Comparison of ENCODE assay signal across 8 cellular contexts in genomic region chr15:49438970-49439631, GRCh38. TPM values are rescaled to one million over a fixed set of nuclear protein-coding genes. Genes with fewer than 3 reads are reported as not detected.
DNase-seq lines count a peak whose midpoint lies in the region; ATAC-seq and TF ChIP-seq lines count a peak whose summit lies in the region.

No MANE protein-coding gene starts in this region.

- no peaks in the 10 kb centered on the region for H3K9me3 Mint-ChIP-seq in WTC11
- no peaks in the 10 kb centered on the region for H3K9me3 Mint-ChIP-seq in naive thymus-derived CD4-positive, alpha-beta T cell

- POLR2A ChIA-PET in WTC11 (lab: Charles Lee), result no interaction called here
- POLR2A ChIA-PET in naive thymus-derived CD4-positive, alpha-beta T cell (lab: Charles Lee), result no interaction called here

- H3K4me1 Mint-ChIP-seq in WTC11, result peaks cover 14% of the 10 kb centered on the region
- peaks cover 0 to 9% (median 0%) of the 10 kb centered on the region in 7 donors for H3K4me1 Mint-ChIP-seq in naive thymus-derived CD4-positive, alpha-beta T cell

- no peak for DNase-seq in WTC11 (ENCODE audit: low spot score)
- DNase-seq in naive thymus-derived CD4-positive, alpha-beta T cell, result no peak
- no peak for DNase-seq in DMS53 treated with DMSO at 0.1 percent for 48 hours (lab: John Stamatoyannopoulos, UW; ENCODE audit: unreplicated experiment)
- no peak for DNase-seq in activated CD4-positive, alpha-beta T cell treated with anti-CD3 and anti-CD28 coated beads for 1 hour
- DNase-seq in NK-92 (lab: John Stamatoyannopoulos, UW; ENCODE audit: unreplicated experiment), result no peak
- DNase-seq in psoas muscle, result no peak

- H3K4me3 Mint-ChIP-seq in WTC11, result no peak overlapping the region
- H3K4me3 Mint-ChIP-seq in naive thymus-derived CD4-positive, alpha-beta T cell, result no peak overlapping the region

- whole genome bisulfite sequencing in psoas muscle, 3 donors, result 53 to 59% (median 56%) methylated on average over 6 of the region's 6 CpGs

- H3K36me3 ChIP-seq in naive thymus-derived CD4-positive, alpha-beta T cell (ENCODE audit: control insufficient read depth in 2 of 3, insufficient read depth in 3 of 3, low read length in 3 of 3), result no peaks in the 10 kb centered on the region
- no peaks in the 10 kb centered on the region for H3K36me3 ChIP-seq in psoas muscle (ENCODE audit: insufficient read depth in 1 of 2, low read depth in 1 of 2)

- H3K4me3 ChIP-seq in naive thymus-derived CD4-positive, alpha-beta T cell (ENCODE audit: low read length), result no peak overlapping the region
- H3K4me3 ChIP-seq in psoas muscle, result no peak overlapping the region

- no peaks in the 10 kb centered on the region for H3K27me3 Mint-ChIP-seq in WTC11 (ENCODE audit: low read depth)
- H3K27me3 Mint-ChIP-seq in naive thymus-derived CD4-positive, alpha-beta T cell, result peaks cover 0 to 10% (median 0%) of the 10 kb centered on the region in 5 donors

- no peaks in the 10 kb centered on the region for H3K27me3 ChIP-seq in naive thymus-derived CD4-positive, alpha-beta T cell (ENCODE audit: control insufficient read depth in 2 of 2, insufficient read depth in 2 of 2, low read length in 2 of 2)
- H3K27me3 ChIP-seq in psoas muscle (ENCODE audit: insufficient read depth in 3 of 3, low read length in 2 of 3), result no peaks in the 10 kb centered on the region

- intact Hi-C loops in naive thymus-derived CD4-positive, alpha-beta T cell (cut with micrococcal nuclease), result no loop called here
- intact Hi-C loops in psoas muscle (cut with DNase I), result no loop called here

- no peak for TF ChIP-seq CTCF in WTC11 (IDR thresholded peaks at IDR 0.05)
- no peak for TF ChIP-seq CTCF in psoas muscle (IDR thresholded peaks at IDR 0.05)

- no peak overlapping the region for H3K27ac ChIP-seq in naive thymus-derived CD4-positive, alpha-beta T cell (ENCODE audit: low read depth, low read length)
- H3K27ac ChIP-seq in psoas muscle, result no peak overlapping the region

- CTCF ChIA-PET in WTC11 (lab: Charles Lee), result no interaction called here
- CTCF ChIA-PET in naive thymus-derived CD4-positive, alpha-beta T cell (lab: Charles Lee), result no interaction called here

- no peaks in the 10 kb centered on the region for H3K36me3 Mint-ChIP-seq in WTC11
- H3K36me3 Mint-ChIP-seq in naive thymus-derived CD4-positive, alpha-beta T cell, result no peaks in the 10 kb centered on the region

- H3K9me3 ChIP-seq in naive thymus-derived CD4-positive, alpha-beta T cell (ENCODE audit: control insufficient read depth in 2 of 3, low read length in 3 of 3), result no peaks in the 10 kb centered on the region
- H3K9me3 ChIP-seq in psoas muscle, result no peaks in the 10 kb centered on the region

- H3K27ac Mint-ChIP-seq in WTC11, result no peak overlapping the region
- H3K27ac Mint-ChIP-seq in naive thymus-derived CD4-positive, alpha-beta T cell, result no peak overlapping the region

- no peaks in the 10 kb centered on the region for H3K4me1 ChIP-seq in naive thymus-derived CD4-positive, alpha-beta T cell (ENCODE audit: control insufficient read depth in 2 of 2, insufficient read depth in 2 of 2, low read length in 2 of 2)
- H3K4me1 ChIP-seq in psoas muscle, result no peaks in the 10 kb centered on the region

- ATAC-seq in GM18511 (IDR thresholded peaks at IDR 0.05; ENCODE audit: unreplicated experiment) (peak; percentile 89), HG03039 (IDR thresholded peaks at IDR 0.05; ENCODE audit: unreplicated experiment) (peak; percentile 83), WTC11 (peak; percentile 67), psoas muscle (no peak)
- ATAC-seq in naive thymus-derived CD4-positive, alpha-beta T cell, result peak; percentile 44

TF ChIP-seq in WTC11, 78 proteins besides CTCF, POLR2A, EP300 and RAD21:
- TF ChIP-seq PRDM15 (CRISPR knock-in tag; IDR thresholded peaks at IDR 0.05) (no peak), ETV6 (CRISPR knock-in tag; IDR thresholded peaks at IDR 0.05) (no peak), RORB (CRISPR knock-in tag; IDR thresholded peaks at IDR 0.05) (no peak), ZBTB43 (CRISPR knock-in tag; IDR thresholded peaks at IDR 0.05) (no peak), ZNF121 (CRISPR knock-in tag; IDR thresholded peaks at IDR 0.05) (no peak), USF1 (CRISPR knock-in tag; IDR thresholded peaks at IDR 0.05) (no peak), NR1H2 (CRISPR knock-in tag; IDR thresholded peaks at IDR 0.05) (no peak), IRF2 (CRISPR knock-in tag; IDR thresholded peaks at IDR 0.05; ENCODE audit: borderline replicate concordance, low read depth) (no peak), ELF4 (CRISPR knock-in tag; IDR thresholded peaks at IDR 0.05; ENCODE audit: low read depth) (no peak), JUN (CRISPR knock-in tag; IDR thresholded peaks at IDR 0.05) (no peak), GRHL2 (CRISPR knock-in tag; IDR thresholded peaks at IDR 0.05; ENCODE audit: insufficient replicate concordance, severe bottlenecking) (no peak), NFYB (CRISPR knock-in tag; conservative IDR thresholded peaks at IDR 0.05; ENCODE audit: low read depth) (no peak), NR3C1 (CRISPR knock-in tag; conservative IDR thresholded peaks at IDR 0.05; ENCODE audit: low read depth) (no peak), KAT7 (CRISPR knock-in tag; IDR thresholded peaks at IDR 0.05; ENCODE audit: borderline replicate concordance) (no peak), ZNF219 (CRISPR knock-in tag; IDR thresholded peaks at IDR 0.05; ENCODE audit: borderline replicate concordance) (no peak)
TF ChIP-seq in WTC11: peak in this region for 0.

RNA-seq across cellular contexts. Expression of gene FGF7, which starts 16.1 kb away (rescaled TPM):
- total RNA-seq in WTC11 (2021) (0.11 to 0.15 TPM (median 0.11 TPM) in 3 replicates), psoas muscle (1 to 10 TPM; 1.4 to 7.0 (median 2.5) TPM)
- total RNA-seq in naive thymus-derived CD4-positive, alpha-beta T cell, result under 1 TPM; 0.05 to 0.34 (median 0.08) TPM
- under 1 TPM in 1 of 2 donors, not detected in 1; 0.11 TPM for polyA plus RNA-seq in naive thymus-derived CD4-positive, alpha-beta T cell
- 1 to 10 TPM; 1.5 to 2.9 (median 1.6) TPM for polyA plus RNA-seq in psoas muscle

Comparison
In these comparisons a context has a peak if more than half of its experiments do, and no peak if none do; other contexts are left out.
1. ATAC-seq: peak in GM18511 (single experiment), HG03039 (single experiment), WTC11 (single experiment) and naive thymus-derived CD4-positive, alpha-beta T cell (single experiment); none in psoas muscle (0 of 4).